In genomic region chr22:39149915-39150847, GRCh38 we compare ENCODE assay signal across 11 cellular contexts. TPM values are rescaled to one million over a fixed set of nuclear protein-coding genes. Genes with fewer than 3 reads are reported as not detected.
DNase-seq lines count a peak whose midpoint lies in the region; ATAC-seq and TF ChIP-seq lines count a peak whose summit lies in the region.
"Had no signal": no experiment of that assay in that cellular context is flagged by ENCODE, and none has a peak within 500 bp of the region (broad histone marks: within the 10 kb centered on the region; RNA-seq: fewer than 3 reads in every experiment).

No MANE protein-coding gene starts in this region.

- no peak for TF ChIP-seq POLR2A in upper lobe of left lung (IDR thresholded peaks at IDR 0.05)

- no peak for TF ChIP-seq EP300 in upper lobe of left lung (IDR thresholded peaks at IDR 0.05)

- DNase-seq in Right ventricle myocardium superior (peak; percentile 38), left cardiac atrium (no peak), cerebellar cortex (ENCODE audit: low spot score) (peak; percentile 58), nephron progenitor cell (no peak), upper lobe of left lung (no peak)
- DNase-seq: MG63 had no signal

- H3K36me3 Mint-ChIP-seq in nephron progenitor cell (ENCODE audit: low read depth) = no peaks in the 10 kb centered on the region

- H3K27me3 Mint-ChIP-seq in nephron progenitor cell (ENCODE audit: low read depth, poor library complexity) = peaks cover 43% of the 10 kb centered on the region

- peak overlapping the region in 3 of 4 donors; percentile 89 to 96 (median 93) for H3K27ac ChIP-seq in upper lobe of left lung
- H3K27ac ChIP-seq: BLaER1 treated with 17β-estradiol and CSF1 and Interleukin-3, amounts not matched to agents 10 nM and 100 nM had no signal

- intact Hi-C loops in Right ventricle myocardium superior (cut with DNase I) (no loop called here), left cardiac atrium (cut with DNase I) (loop anchor here in 1 of 2 donors (5.0 kb wide), 1 partner anchor 167 kb away; the partner anchor contains the start of gene RPL3)

- H3K9me3 Mint-ChIP-seq in nephron progenitor cell = no peaks in the 10 kb centered on the region

- TF ChIP-seq CTCF in nephron progenitor cell (IDR thresholded peaks at IDR 0.05) (no peak), upper lobe of left lung (IDR thresholded peaks at IDR 0.05) (no peak)

- ATAC-seq in Right ventricle myocardium superior (ENCODE audit: poor library complexity) (no peak), left cardiac atrium (no peak), upper lobe of left lung (ENCODE audit: low FRiP score in 2 of 2) (no peak), HG03460 (IDR thresholded peaks at IDR 0.05; ENCODE audit: unreplicated experiment) (no peak), HG03095 (IDR thresholded peaks at IDR 0.05; ENCODE audit: unreplicated experiment) (no peak), GM18870 (IDR thresholded peaks at IDR 0.05; ENCODE audit: unreplicated experiment) (no peak)

- H3K36me3 ChIP-seq in upper lobe of left lung = peaks cover 0 to 19% (median 2%) of the 10 kb centered on the region in 4 donors
- H3K36me3 ChIP-seq: BLaER1 treated with 17β-estradiol and CSF1 and Interleukin-3, amounts not matched to agents 10 nM and 100 nM; MG63 had no signal

- no peak overlapping the region for H3K4me3 ChIP-seq in upper lobe of left lung
- H3K4me3 ChIP-seq: BLaER1 treated with 17β-estradiol and CSF1 and Interleukin-3, amounts not matched to agents 10 nM and 100 nM; MG63 had no signal

- peaks cover 30% of the 10 kb centered on the region for H3K4me1 Mint-ChIP-seq in nephron progenitor cell

- WGBS in upper lobe of left lung, 2 donors = 83 to 87% methylated on average over 13 to 16 of the region's 16 CpGs

- H3K27ac Mint-ChIP-seq in nephron progenitor cell = no peak overlapping the region

- no peaks in the 10 kb centered on the region for H3K9me3 ChIP-seq in upper lobe of left lung
- H3K9me3 ChIP-seq: BLaER1 treated with 17β-estradiol and CSF1 and Interleukin-3, amounts not matched to agents 10 nM and 100 nM; MG63 had no signal

- H3K4me1 ChIP-seq in upper lobe of left lung = peaks cover 39 to 66% (median 55%) of the 10 kb centered on the region in 4 donors

- peak overlapping the region; percentile 76 for H3K4me3 Mint-ChIP-seq in nephron progenitor cell

- no peaks in the 10 kb centered on the region for H3K27me3 ChIP-seq in upper lobe of left lung

RNA-seq across cellular contexts. Expression of gene CBX7, which starts 2.3 kb away (rescaled TPM):
- total RNA-seq in Right ventricle myocardium superior = 69.9 TPM
- total RNA-seq in left cardiac atrium = 10 to 100 TPM; 54.5 to 63.7 TPM
- total RNA-seq in upper lobe of left lung = 100 to 1,000 TPM in 1 of 6 donors, 10 to 100 TPM in 5; 51.5 to 145 (median 60.6) TPM

RNA-seq across cellular contexts. Expression of gene APOBEC3H, which starts 53.1 kb away (rescaled TPM):
- total RNA-seq in Right ventricle myocardium superior (not detected), left cardiac atrium (under 1 TPM in 1 of 2 donors, not detected in 1; 0.35 TPM), upper lobe of left lung (1 to 10 TPM in 3 of 6 donors, under 1 TPM in 3; 0.78 to 4.2 (median 1.0) TPM)
- total RNA-seq: aorta had no signal

Comparison
In these comparisons a context has a peak if more than half of its experiments do, and no peak if none do; other contexts are left out.
1. DNase-seq: peak in Right ventricle myocardium superior (single experiment) and cerebellar cortex (single experiment); none in left cardiac atrium (single experiment), nephron progenitor cell (single experiment) and upper lobe of left lung (0 of 2).